In the genomic region with DNA sequence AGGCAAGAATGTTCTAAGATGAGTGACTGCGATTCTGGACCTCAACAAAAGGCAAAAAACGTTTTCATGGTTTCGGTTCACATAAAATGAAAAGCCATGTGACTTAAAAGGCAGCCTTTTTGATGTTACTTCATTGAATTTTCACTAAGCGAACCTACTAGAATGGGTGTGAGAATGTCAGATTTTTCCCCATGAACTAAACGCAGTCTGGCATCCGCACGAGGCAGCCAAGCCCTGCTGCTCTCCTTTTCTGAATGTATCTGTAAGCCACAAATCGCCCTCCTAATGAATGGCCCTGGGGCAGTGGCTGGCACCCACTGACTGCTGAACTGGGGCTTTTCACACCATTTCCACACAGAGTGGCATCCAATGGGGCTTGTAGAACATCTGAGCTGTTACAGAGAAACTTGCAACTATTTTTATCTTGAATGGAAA, we compare ENCODE assay signal across 11 cellular contexts. TPM values are rescaled to one million over a fixed set of nuclear protein-coding genes. Genes with fewer than 3 reads are reported as not detected.
DNase-seq lines count a peak whose midpoint lies in the region; ATAC-seq and TF ChIP-seq lines count a peak whose summit lies in the region.
"Had no signal": no experiment of that assay in that cellular context is flagged by ENCODE, and none has a peak within 500 bp of the region (broad histone marks: within the 10 kb centered on the region; RNA-seq: fewer than 3 reads in every experiment).

No MANE protein-coding gene starts in this region.

- CTCF ChIA-PET in MCF 10A (lab: Yijun Ruan, JAX), result interaction anchor here (0.7 to 1.2 kb wide), 3 partner anchors 31 to 282 kb away, joined by 3 read pairs; no protein-coding TSS in a partner anchor

- H3K4me3 ChIP-seq in lower lobe of right lung (no peak overlapping the region), smooth muscle cell (no peak overlapping the region)

- H3K27ac ChIP-seq in lower lobe of right lung (peak overlapping the region; percentile 90), smooth muscle cell (ENCODE audit: low read depth) (peak overlapping the region; percentile 95)

- peak; percentile 36 for DNase-seq in EH (ENCODE audit: low read depth)
- DNase-seq in MCF 10A (ENCODE audit: unreplicated experiment), result no peak
- DNase-seq in lower lobe of right lung, result no peak
- DNase-seq in smooth muscle cell (lab: John Stamatoyannopoulos, UW; ENCODE audit: unreplicated experiment), result no peak
- DNase-seq in immature natural killer cell, result no peak
- DNase-seq in NCI-H226, result no peak
- DNase-seq in activated T-cell treated with anti-CD3 and anti-CD28 coated beads, Interleukin-2, amount 50 U/mL, for 1 hour, result no peak
- DNase-seq in D341Med (ENCODE audit: low spot score), result no peak
- DNase-seq: activated CD4-positive, alpha-beta memory T cell treated with anti-CD3 and anti-CD28 coated beads, Interleukin-2, amount 10 ng/mL, durations not matched to agents 7 days and 5 days; NCI-H1417 treated with DMSO at 0.1 percent for 48 hours; stimulated activated CD4-positive, alpha-beta T cell treated with anti-CD3 and anti-CD28 coated beads, Interleukin-4, amount 100 ng/mL, for 4 hours had no signal

- TF ChIP-seq CTCF in MCF 10A (IDR thresholded peaks at IDR 0.05; ENCODE audit: unreplicated experiment) (no peak), lower lobe of right lung (IDR thresholded peaks at IDR 0.05) (no peak), smooth muscle cell (IDR thresholded peaks at IDR 0.05; ENCODE audit: borderline replicate concordance, insufficient read depth, poor library complexity, severe bottlenecking) (no peak)

- H3K4me3 Mint-ChIP-seq in MCF 10A (ENCODE audit: unreplicated experiment) (no peak overlapping the region), immature natural killer cell (no peak overlapping the region)
- H3K4me3 Mint-ChIP-seq: activated CD4-positive, alpha-beta memory T cell treated with anti-CD3 and anti-CD28 coated beads, Interleukin-2, amount 10 ng/mL, durations not matched to agents 7 days and 5 days had no signal

- peak overlapping the region; percentile 43 for H3K4me2 ChIP-seq in smooth muscle cell

- H3K9ac ChIP-seq in smooth muscle cell (ENCODE audit: low read depth), result peak overlapping the region; percentile 86

- H3K4me1 ChIP-seq in lower lobe of right lung (peaks cover 67% of the 10 kb centered on the region), smooth muscle cell (ENCODE audit: low read depth) (peaks cover 13% of the 10 kb centered on the region)

- H3K27me3 ChIP-seq in lower lobe of right lung (ENCODE audit: low read depth) (no peaks in the 10 kb centered on the region), smooth muscle cell (ENCODE audit: low read depth) (no peaks in the 10 kb centered on the region)

- no peak overlapping the region for H2AFZ ChIP-seq in smooth muscle cell (ENCODE audit: low read depth)

- no peaks in the 10 kb centered on the region for H3K9me3 Mint-ChIP-seq in MCF 10A (ENCODE audit: unreplicated experiment)
- H3K9me3 Mint-ChIP-seq in immature natural killer cell, result no peaks in the 10 kb centered on the region
- H3K9me3 Mint-ChIP-seq: activated CD4-positive, alpha-beta memory T cell treated with anti-CD3 and anti-CD28 coated beads, Interleukin-2, amount 10 ng/mL, durations not matched to agents 7 days and 5 days had no signal

- H3K36me3 Mint-ChIP-seq in MCF 10A (ENCODE audit: insufficient read depth, unreplicated experiment), result peaks cover 45% of the 10 kb centered on the region
- peaks cover 3 to 22% (median 11%) of the 10 kb centered on the region in 3 donors for H3K36me3 Mint-ChIP-seq in immature natural killer cell

- H3K27ac Mint-ChIP-seq in MCF 10A (ENCODE audit: low read depth, unreplicated experiment), result peak overlapping the region; percentile 99
- H3K27ac Mint-ChIP-seq in immature natural killer cell, result no peak overlapping the region
- H3K27ac Mint-ChIP-seq: activated CD4-positive, alpha-beta memory T cell treated with anti-CD3 and anti-CD28 coated beads, Interleukin-2, amount 10 ng/mL, durations not matched to agents 7 days and 5 days had no signal

- POLR2A ChIA-PET in MCF 10A (lab: Yijun Ruan, JAX), result interaction anchor here (1.8 to 5.9 kb wide), 2 partner anchors 10 to 29 kb away, joined by 4 to 97 read pairs; a partner anchor contains a TSS

- H3F3A ChIP-seq in smooth muscle cell (ENCODE audit: low read depth), result peaks cover 4% of the 10 kb centered on the region

- 90% methylated on average over 8 of the region's 8 CpGs for WGBS in smooth muscle cell (ENCODE audit: low lambda C conversion rate)

- ATAC-seq in lower lobe of right lung, result no peak

- H3K27me3 Mint-ChIP-seq in MCF 10A (ENCODE audit: insufficient read depth, unreplicated experiment) (no peaks in the 10 kb centered on the region), immature natural killer cell (ENCODE audit: low read depth in 3 of 3) (peaks cover 0 to 3% (median 0%) of the 10 kb centered on the region in 3 donors)
- H3K27me3 Mint-ChIP-seq: activated CD4-positive, alpha-beta memory T cell treated with anti-CD3 and anti-CD28 coated beads, Interleukin-2, amount 10 ng/mL, durations not matched to agents 7 days and 5 days had no signal

- H3K9me3 ChIP-seq in lower lobe of right lung (no peaks in the 10 kb centered on the region), smooth muscle cell (replicated peaks; ENCODE audit: low read depth) (no peaks in the 10 kb centered on the region)

- peaks cover 27% of the 10 kb centered on the region for H3K4me1 Mint-ChIP-seq in MCF 10A (ENCODE audit: insufficient read depth, unreplicated experiment)
- no peaks in the 10 kb centered on the region for H3K4me1 Mint-ChIP-seq in immature natural killer cell

- BruUV-seq in MCF 10A (replicated peaks; lab: Mats Ljungman, UMichigan), result no TSS peak

- H3K79me2 ChIP-seq in smooth muscle cell (ENCODE audit: low read depth), result no peaks in the 10 kb centered on the region

- H4K20me1 ChIP-seq in smooth muscle cell (ENCODE audit: low read depth), result no peaks in the 10 kb centered on the region

- intact Hi-C loops in MCF 10A (cut with micrococcal nuclease) (no loop called here), lower lobe of right lung (cut with DNase I) (no loop called here)

- peaks cover 21% of the 10 kb centered on the region for H3K36me3 ChIP-seq in lower lobe of right lung
- H3K36me3 ChIP-seq in smooth muscle cell (ENCODE audit: low read depth), result peaks cover 8% of the 10 kb centered on the region

RNA-seq across cellular contexts. Expression of a gene that starts 29.6 kb away (rescaled TPM):
- total RNA-seq in MCF 10A (2022) (27.3 and 35.7 TPM in 2 replicates), lower lobe of right lung (24.1 TPM), smooth muscle cell (29.5 and 40.2 TPM in 2 replicates)
- polyA plus RNA-seq in smooth muscle cell (13.1 and 21.9 TPM in 2 replicates), immature natural killer cell (10 to 100 TPM; 12.0 to 20.3 (median 13.4) TPM)
